ENCODE assay signal across 8 cellular contexts in the genomic region with DNA sequence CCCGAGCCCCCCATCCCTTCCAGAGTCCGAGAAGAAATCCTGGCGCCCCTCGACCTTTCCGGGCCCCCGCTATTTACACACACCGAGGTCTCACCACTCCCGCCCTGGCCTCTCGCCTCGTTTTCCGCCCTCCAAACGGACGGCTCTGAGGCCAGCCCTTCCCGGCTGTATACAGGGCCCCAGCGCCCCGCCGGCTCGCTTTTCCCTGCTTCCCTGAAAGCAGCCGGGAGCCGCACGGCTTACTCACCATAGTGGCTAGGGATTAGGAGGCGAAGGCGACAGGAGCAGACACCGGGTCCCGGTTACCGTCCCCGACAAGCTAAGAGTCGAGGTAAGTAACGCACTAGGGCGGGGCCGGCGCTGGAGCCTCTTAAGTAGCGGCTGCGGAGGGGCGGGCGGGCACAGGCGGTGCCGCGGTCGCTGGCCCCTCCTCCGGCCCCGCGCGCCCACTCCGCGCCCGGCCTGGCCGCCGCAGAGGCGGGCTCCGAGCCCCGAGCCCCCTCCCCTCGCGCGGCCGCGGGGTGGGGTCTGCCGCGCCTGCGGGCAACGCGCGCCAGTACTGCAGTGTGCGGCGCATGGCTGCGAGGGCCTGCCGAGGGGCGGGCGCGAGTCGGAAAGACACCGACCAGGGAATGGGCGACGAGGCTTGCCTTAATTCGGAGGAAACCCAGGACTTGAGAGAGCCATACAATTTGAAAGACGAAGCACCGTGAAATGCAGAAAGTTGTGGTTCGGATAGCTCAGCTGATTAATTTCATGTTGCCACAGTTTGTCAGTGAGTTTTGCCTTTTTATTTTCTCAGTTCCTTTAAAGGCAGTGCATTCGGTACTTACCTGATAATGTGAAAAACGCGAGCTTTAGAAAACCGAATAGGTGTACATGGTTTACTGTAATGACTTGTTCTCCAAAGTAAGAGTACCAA. TPM values are rescaled to one million over a fixed set of nuclear protein-coding genes. Genes with fewer than 3 reads are reported as not detected.
DNase-seq lines count a peak whose midpoint lies in the region; ATAC-seq, FAIRE-seq and TF ChIP-seq lines count a peak whose summit lies in the region.

A gene (minus strand): TSS at position 345 of the 922 bp plus-strand sequence. CDS start 95 bp downstream, at position 250.

- no peak for TF ChIP-seq EP300 in H1 (IDR thresholded peaks at IDR 0.05; ENCODE audit: borderline replicate concordance in 1 of 2, low read depth in 2 of 2, low read length in 2 of 2)

- peaks cover 6% of the 10 kb centered on the region for H3K27me3 Mint-ChIP-seq in activated CD8-positive, alpha-beta memory T cell treated with anti-CD3 and anti-CD28 coated beads, Interleukin-2, amount 10 ng/mL, durations not matched to agents 7 days and 5 days

- peaks cover 0 to 21% of the 10 kb centered on the region in 2 experiments; a peak in 2 of 4 replicates for H3K79me2 ChIP-seq in H1 (ENCODE audit: control insufficient read depth in 1 of 2, insufficient read depth in 2 of 2, low read length in 2 of 2)

- H3K4me1 Mint-ChIP-seq in activated CD8-positive, alpha-beta memory T cell treated with anti-CD3 and anti-CD28 coated beads, Interleukin-2, amount 10 ng/mL, durations not matched to agents 7 days and 5 days: peaks cover 51% of the 10 kb centered on the region

- H3K4me3 ChIP-seq in NT2/D1 (ENCODE audit: insufficient read length, low read depth) (peak within 1 kb of the TSS; percentile 99), H1 (ENCODE audit: extremely low read depth in 1 of 4, insufficient read depth in 2 of 4, low read depth in 3 of 4, low read length in 4 of 4) (peak within 1 kb of the TSS; percentile 91 to 100 (median 94)), mesenchymal stem cell (ENCODE audit: insufficient read depth in 1 of 2, low read depth in 1 of 2, low read length in 2 of 2) (peak within 1 kb of the TSS; percentile 85 to 89)

- no peaks in the 10 kb centered on the region for H3K9me3 Mint-ChIP-seq in activated CD8-positive, alpha-beta memory T cell treated with anti-CD3 and anti-CD28 coated beads, Interleukin-2, amount 10 ng/mL, durations not matched to agents 7 days and 5 days (ENCODE audit: low read depth)

- POLR2A ChIA-PET in H1 (lab: Charles Lee; ENCODE audit: partially characterized antibody): interaction anchor here (0.8 to 8.6 kb wide), 62 partner anchors 11 to 510 kb away, joined by 3 to 132 read pairs (median 8); a partner anchor contains a TSS

- ATAC-seq in GM21367 (IDR thresholded peaks at IDR 0.05; ENCODE audit: unreplicated experiment): peak; percentile 58
- ATAC-seq in activated CD8-positive, alpha-beta memory T cell treated with anti-CD3 and anti-CD28 coated beads, Interleukin-2, amount 10 ng/mL, durations not matched to agents 7 days and 5 days: peak; percentile 79

- H3K4me1 ChIP-seq in NT2/D1 (ENCODE audit: insufficient read depth, insufficient read length) (peaks cover 3% of the 10 kb centered on the region), H1 (replicated peaks in 1 of 4; ENCODE audit: control insufficient read depth in 3 of 4, insufficient read depth in 4 of 4, low read length in 3 of 4) (peaks cover 0 to 4% (median 2%) of the 10 kb centered on the region in 4 experiments; a peak in 4 of 7 replicates), mesenchymal stem cell (ENCODE audit: control insufficient read depth, insufficient read depth, low read depth, low read length) (peaks cover 6% of the 10 kb centered on the region)

- H2BK5ac ChIP-seq in H1 (ENCODE audit: low read depth, low read length): peak within 1 kb of the TSS; percentile 98
- peak within 1 kb of the TSS; percentile 81 for H2BK5ac ChIP-seq in mesenchymal stem cell (ENCODE audit: low read depth, low read length, poor library complexity, severe bottlenecking)

- peaks cover 43% of the 10 kb centered on the region for H3K36me3 Mint-ChIP-seq in activated CD8-positive, alpha-beta memory T cell treated with anti-CD3 and anti-CD28 coated beads, Interleukin-2, amount 10 ng/mL, durations not matched to agents 7 days and 5 days

- H3K9me3 ChIP-seq in NT2/D1 (ENCODE audit: insufficient read depth, low read length) (no peaks in the 10 kb centered on the region), H1 (ENCODE audit: insufficient read depth in 2 of 2, low read depth in 1 of 2, low read length in 1 of 2) (no peaks in the 10 kb centered on the region), mesenchymal stem cell (ENCODE audit: control insufficient read depth, low read length) (no peaks in the 10 kb centered on the region)

- TF ChIP-seq RAD21 in H1 (IDR thresholded peaks at IDR 0.05 in 1 of 2, conservative IDR thresholded peaks at IDR 0.05 in 1 of 2; ENCODE audit: low read depth in 2 of 2, low read length in 2 of 2): no peak

- H4K91ac ChIP-seq in H1 (replicated peaks; ENCODE audit: insufficient read length, low read length) (peak within 1 kb of the TSS; percentile 98), mesenchymal stem cell (ENCODE audit: low read length) (peak within 1 kb of the TSS; percentile 98)

- 3% methylated on average over 81 of the region's 82 CpGs; no CpG with 5 or more reads in 1 of the 2 experiments for WGBS in H1 (ENCODE audit: extremely low coverage in 1 of 2, insufficient coverage in 1 of 2, insufficient read length in 1 of 2, insufficient replicate concordance in 2 of 2, low coverage in 1 of 2, low lambda C conversion rate in 2 of 2, missing lambda C conversion rate in 1 of 2), 2 experiments
- WGBS in mesenchymal stem cell: 1% methylated on average over 82 of the region's 82 CpGs

- CTCF ChIA-PET in activated CD8-positive, alpha-beta memory T cell treated with anti-CD3 and anti-CD28 coated beads, Interleukin-2, amount 10 ng/mL, durations not matched to agents 7 days and 5 days (lab: Charles Lee): interaction anchor here (0.8 to 4.6 kb wide), 27 partner anchors 9 to 191 kb away, joined by 3 to 38 read pairs (median 5); a partner anchor contains a TSS
- CTCF ChIA-PET in H1 (lab: Charles Lee; ENCODE audit: partially characterized antibody): interaction anchor here (0.6 to 3.3 kb wide), 26 partner anchors 9 to 166 kb away, joined by 3 to 18 read pairs (median 6); a partner anchor contains a TSS

- peak; percentile 80 for DNase-seq in COLO829 (ENCODE audit: low spot score)
- DNase-seq in HUDEP-2 (lab: John Stamatoyannopoulos, UW; ENCODE audit: unreplicated experiment in 76 of 76): peak in 75 of 76 experiments; percentile 13 to 91 (median 79)
- peak; percentile 81 for DNase-seq in NT2/D1 (ENCODE audit: low read depth, low spot score)
- peak; percentile 94 for DNase-seq in activated CD8-positive, alpha-beta memory T cell treated with anti-CD3 and anti-CD28 coated beads, Interleukin-2, amount 10 ng/mL, durations not matched to agents 7 days and 5 days
- DNase-seq in H1 (ENCODE audit: low read depth in 1 of 2, low spot score in 2 of 2): peak; percentile 51 to 93
- peak; percentile 90 for DNase-seq in mesenchymal stem cell
- peak; percentile 84 for DNase-seq in stimulated activated CD8-positive, alpha-beta memory T cell treated with anti-CD3 and anti-CD28 coated beads, Interleukin-12 subunit alpha, Interleukin-12 subunit beta, amount 100 ng/mL, for 4 hours (ENCODE audit: low read depth)

- H4K20me1 ChIP-seq in H1 (replicated peaks in 1 of 2; ENCODE audit: control insufficient read depth in 1 of 2, insufficient read depth in 2 of 2, low read length in 2 of 2): peaks cover 5 to 16% of the 10 kb centered on the region in 2 experiments

- H2BK12ac ChIP-seq in H1 (ENCODE audit: low read depth, low read length) (peak within 1 kb of the TSS; percentile 93), mesenchymal stem cell (ENCODE audit: low read length in 2 of 2) (peak within 1 kb of the TSS; percentile 49 to 63)

- peak within 1 kb of the TSS; percentile 97 for H3K56ac ChIP-seq in H1 (replicated peaks; ENCODE audit: insufficient read length, low read depth, low read length)

- H3K4me2 ChIP-seq in H1 (ENCODE audit: insufficient read depth in 1 of 2, low read depth in 2 of 2, low read length in 2 of 2) (peak within 1 kb of the TSS; percentile 74 to 87), mesenchymal stem cell (ENCODE audit: low read length, poor library complexity, severe bottlenecking) (peak within 1 kb of the TSS; percentile 87)

- H3K27ac Mint-ChIP-seq in activated CD8-positive, alpha-beta memory T cell treated with anti-CD3 and anti-CD28 coated beads, Interleukin-2, amount 10 ng/mL, durations not matched to agents 7 days and 5 days: peak within 1 kb of the TSS; percentile 99

- peak within 1 kb of the TSS; percentile 81; the same call in 1 of the 2 replicates for H2BK15ac ChIP-seq in H1 (ENCODE audit: low read length)
- peak within 1 kb of the TSS; percentile 6 for H2BK15ac ChIP-seq in mesenchymal stem cell (ENCODE audit: low read depth, poor library complexity, severe bottlenecking)

- no peak for FAIRE-seq in H1 (lab: Jason Lieb, UNC)

- peaks cover 8% of the 10 kb centered on the region for H3K23me2 ChIP-seq in H1 (ENCODE audit: low read depth, low read length)

- H2AFZ ChIP-seq in H1 (ENCODE audit: low read length): peak within 1 kb of the TSS; percentile 14; the same call in 1 of the 2 replicates
- H2AFZ ChIP-seq in mesenchymal stem cell (ENCODE audit: low read depth, low read length): no peak within 1 kb of the TSS

- H3K18ac ChIP-seq in H1 (ENCODE audit: extremely low read depth, low read length) (peak within 1 kb of the TSS; percentile 97), mesenchymal stem cell (ENCODE audit: low read depth in 1 of 2, low read length in 2 of 2) (peak within 1 kb of the TSS; percentile 91 to 100)

- H2BK120ac ChIP-seq in H1 (replicated peaks; ENCODE audit: low read depth, low read length) (peak within 1 kb of the TSS; percentile 83), mesenchymal stem cell (ENCODE audit: low read depth, low read length) (peak within 1 kb of the TSS; percentile 87)

- H4K8ac ChIP-seq in H1 (ENCODE audit: extremely low read depth, insufficient read depth, low read length) (peak within 1 kb of the TSS; percentile 99), mesenchymal stem cell (ENCODE audit: low read length) (peak within 1 kb of the TSS; percentile 99)

- peak within 1 kb of the TSS; percentile 99 for H3K4ac ChIP-seq in H1 (replicated peaks; ENCODE audit: insufficient read length, low read depth, low read length)
- H3K4ac ChIP-seq in mesenchymal stem cell (ENCODE audit: low read depth in 1 of 2, low read length in 2 of 2): peak within 1 kb of the TSS; percentile 95 to 99

- H2AK5ac ChIP-seq in H1 (ENCODE audit: low read depth, low read length) (no peak within 1 kb of the TSS), mesenchymal stem cell (ENCODE audit: low read length, severe bottlenecking) (peak within 1 kb of the TSS; percentile 99)

- H3K23ac ChIP-seq in H1 (ENCODE audit: insufficient read length) (no peak within 1 kb of the TSS), mesenchymal stem cell (ENCODE audit: low read length in 2 of 2) (peak within 1 kb of the TSS in 1 of 2 experiments; percentile 86)

- H3K36me3 ChIP-seq in NT2/D1 (ENCODE audit: insufficient read depth, insufficient read length, low read length) (peaks cover 38% of the 10 kb centered on the region), H1 (ENCODE audit: control insufficient read depth in 2 of 4, insufficient read depth in 4 of 4, low read length in 3 of 4) (peaks cover 17 to 32% (median 21%) of the 10 kb centered on the region in 4 experiments), mesenchymal stem cell (ENCODE audit: control insufficient read depth in 1 of 2, insufficient read depth in 2 of 2, low read depth in 1 of 2, low read length in 2 of 2) (peaks cover 13 to 29% of the 10 kb centered on the region in 2 experiments)

- H3K27me3 ChIP-seq in NT2/D1 (ENCODE audit: insufficient read depth, insufficient read length): no peaks in the 10 kb centered on the region
- no peaks in the 10 kb centered on the region for H3K27me3 ChIP-seq in H1 (replicated peaks in 1 of 4; ENCODE audit: control insufficient read depth in 3 of 4, extremely low read depth in 1 of 4, insufficient read depth in 3 of 4, low read length in 3 of 4)
- no peaks in the 10 kb centered on the region for H3K27me3 ChIP-seq in mesenchymal stem cell (ENCODE audit: control insufficient read depth in 1 of 2, insufficient read depth in 1 of 2, low read length in 2 of 2)

- peak; percentile 92 to 94 for TF ChIP-seq POLR2A in H1 (IDR thresholded peaks at IDR 0.05; ENCODE audit: control extremely low read depth in 1 of 2, low read depth in 2 of 2, low read length in 2 of 2)

- H3K4me3 Mint-ChIP-seq in activated CD8-positive, alpha-beta memory T cell treated with anti-CD3 and anti-CD28 coated beads, Interleukin-2, amount 10 ng/mL, durations not matched to agents 7 days and 5 days: peak within 1 kb of the TSS; percentile 84

- H3K27ac ChIP-seq in H1 (ENCODE audit: low read depth, low read length): peak within 1 kb of the TSS; percentile 94
- H3K27ac ChIP-seq in mesenchymal stem cell (ENCODE audit: low read length, poor library complexity, severe bottlenecking): peak within 1 kb of the TSS; percentile 97

- no peaks in the 10 kb centered on the region for H3K79me1 ChIP-seq in H1 (ENCODE audit: low read depth, low read length)
- H3K79me1 ChIP-seq in mesenchymal stem cell (replicated peaks; ENCODE audit: low read length, poor library complexity, severe bottlenecking): peaks cover 5% of the 10 kb centered on the region

- TF ChIP-seq CTCF in H1 (IDR thresholded peaks at IDR 0.05; ENCODE audit: control extremely low read depth in 1 of 3, insufficient read depth in 1 of 3, low read depth in 1 of 3, low read length in 3 of 3): no peak

- H4K5ac ChIP-seq in H1 (ENCODE audit: insufficient read length, low read depth, low read length): peak within 1 kb of the TSS; percentile 98

- H3K14ac ChIP-seq in H1 (ENCODE audit: insufficient read length): no peak within 1 kb of the TSS
- peak within 1 kb of the TSS; percentile 78 to 95 for H3K14ac ChIP-seq in mesenchymal stem cell (ENCODE audit: low read length in 2 of 2)

- H3K9ac ChIP-seq in NT2/D1 (ENCODE audit: insufficient read length, low read depth) (peak within 1 kb of the TSS; percentile 96), H1 (replicated peaks in 1 of 4; ENCODE audit: extremely low read depth in 1 of 4, low read depth in 3 of 4, low read length in 3 of 4) (peak within 1 kb of the TSS; percentile 90 to 96 (median 96)), mesenchymal stem cell (ENCODE audit: low read length) (peak within 1 kb of the TSS; percentile 95)

- no peak within 1 kb of the TSS for H2BK20ac ChIP-seq in H1 (ENCODE audit: low read length)

RNA-seq across cellular contexts. Expression of the gene that starts here (rescaled TPM):
- total RNA-seq in activated CD8-positive, alpha-beta memory T cell treated with anti-CD3 and anti-CD28 coated beads, Interleukin-2, amount 10 ng/mL, durations not matched to agents 7 days and 5 days: 1,000 to 10,000 TPM; 1,970 to 2,009 TPM
- total RNA-seq in H1 (2021; fragmentation: NEBNext Ultra II Directional; extraction: Animal tissue kit (Norgen Biotek cat#: 25700)): 2,092 and 2,144 TPM in 2 replicates
- polyA plus RNA-seq in H1 (2011; rRNA removed): 5,662 and 6,837 TPM in 2 replicates
- 4,812 TPM for polyA plus RNA-seq in H1 (2011; cell fraction: cytosol; rRNA removed)
- polyA plus RNA-seq in H1 (2011; cell fraction: nucleus; rRNA removed): 2,873 TPM
- 2,207 to 3,001 TPM (median 2,867 TPM) in 4 replicates for polyA plus RNA-seq in H1 (2012, experiment 1 of 2)
- 3,322 TPM for polyA plus RNA-seq in H1 (2012, experiment 2 of 2)
- polyA plus RNA-seq in H1 (2013, experiment 1 of 2): 1,861 TPM
- 1,829 TPM for polyA plus RNA-seq in H1 (2013, experiment 2 of 2)
- 5,078 and 5,287 TPM in 2 replicates for polyA minus RNA-seq in H1 (2011; rRNA and poly(A)+ RNA removed)
- 1,363 TPM for polyA minus RNA-seq in H1 (2011; cell fraction: cytosol; rRNA and poly(A)+ RNA removed)
- 988 TPM for polyA minus RNA-seq in H1 (2011; cell fraction: nucleus; rRNA and poly(A)+ RNA removed)
- polyA plus RNA-seq in mesenchymal stem cell (2013, experiment 1 of 2): 901 TPM
- polyA plus RNA-seq in mesenchymal stem cell (2013, experiment 2 of 2): 900 TPM

Comparison
In these comparisons a context has a peak if more than half of its experiments do, and no peak if none do; other contexts are left out.
1. Peak in every context shown above with its lines: DNase-seq, ATAC-seq, H3K4me3 ChIP-seq and H3K27ac ChIP-seq.